Comparison of ENCODE assay signal across 8 cellular contexts in the genomic region with DNA sequence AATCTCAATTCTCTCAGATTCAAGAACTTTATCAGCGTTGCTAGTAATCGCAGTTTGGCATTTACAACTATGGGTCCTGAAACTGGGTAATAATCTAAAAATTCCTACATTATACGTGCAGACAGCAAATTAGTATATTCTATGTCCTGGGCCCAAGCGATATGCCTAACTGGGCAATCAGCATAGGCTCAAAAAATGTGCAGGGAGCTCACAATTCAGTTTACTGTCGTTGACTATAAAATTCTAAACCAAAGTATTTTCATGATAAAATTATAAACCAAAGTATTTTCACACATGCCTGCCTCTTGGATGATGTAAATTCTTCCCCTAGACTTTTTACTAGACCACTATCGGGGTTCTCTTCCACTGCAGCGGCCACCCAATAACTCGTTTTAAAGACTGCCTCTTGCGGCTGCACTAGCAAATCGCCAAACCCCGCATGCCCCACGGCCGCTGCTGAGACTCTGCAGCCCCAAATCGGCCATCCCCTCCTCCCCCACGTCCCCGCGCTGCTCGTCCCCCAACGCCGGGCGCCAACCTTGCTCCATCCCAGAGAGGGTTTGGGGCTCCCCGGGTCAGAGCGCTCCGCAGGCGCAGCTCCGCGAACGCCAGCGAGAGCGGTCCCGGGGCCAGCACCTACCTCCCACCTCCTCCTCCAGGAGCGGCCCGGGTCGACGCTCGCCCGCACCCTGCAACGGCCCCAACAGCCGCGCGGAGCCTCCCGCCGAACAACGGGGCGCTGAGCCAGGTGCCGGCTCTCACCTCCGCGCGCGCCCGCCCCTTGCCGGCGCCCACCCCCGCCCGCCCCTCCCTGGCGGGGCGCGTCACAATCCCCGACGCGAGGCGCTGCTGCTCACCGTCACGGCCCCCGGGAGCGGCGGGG. TPM values are rescaled to one million over a fixed set of nuclear protein-coding genes. Genes with fewer than 3 reads are reported as not detected.
DNase-seq lines count a peak whose midpoint lies in the region; ATAC-seq and TF ChIP-seq lines count a peak whose summit lies in the region.

No MANE protein-coding gene starts in this region.

- peak overlapping the region; percentile 78 for H3K27ac ChIP-seq in effector memory CD4-positive, alpha-beta T cell (ENCODE audit: insufficient read depth, low read length, poor library complexity, severe bottlenecking)
- peak overlapping the region; percentile 87 for H3K27ac ChIP-seq in temporal lobe (ENCODE audit: low read depth, low read length)

- no peaks in the 10 kb centered on the region for H3K36me3 ChIP-seq in effector memory CD4-positive, alpha-beta T cell (ENCODE audit: control insufficient read depth, insufficient read depth, low read length)

- no peaks in the 10 kb centered on the region for H3K27me3 ChIP-seq in effector memory CD4-positive, alpha-beta T cell (replicated peaks; ENCODE audit: control insufficient read depth, insufficient read depth, low read length, poor library complexity, severe bottlenecking)

- peak; percentile 35 for ATAC-seq in GM19351 (IDR thresholded peaks at IDR 0.05; ENCODE audit: unreplicated experiment)

- no peak for TF ChIP-seq RAD21 in Ishikawa (IDR thresholded peaks at IDR 0.05; ENCODE audit: low read depth)

- DNase-seq in DMS 273 treated with DMSO at 0.1 percent for 48 hours (lab: John Stamatoyannopoulos, UW): peak; percentile 69
- peak; percentile 24 for DNase-seq in SKM-1 treated with dmso at 0.1 percent for 144 hours (lab: John Stamatoyannopoulos, UW; ENCODE audit: unreplicated experiment)
- DNase-seq in effector memory CD4-positive, alpha-beta T cell: no peak
- DNase-seq in midbrain (lab: John Stamatoyannopoulos, UW): peak; percentile 74
- DNase-seq in mesenteric fat pad (ENCODE audit: low spot score): no peak

- H3K4me3 ChIP-seq in effector memory CD4-positive, alpha-beta T cell (ENCODE audit: insufficient read depth, low read depth, low read length, poor library complexity, severe bottlenecking): peak overlapping the region; percentile 79

- no peaks in the 10 kb centered on the region for H3K9me3 ChIP-seq in effector memory CD4-positive, alpha-beta T cell (ENCODE audit: control insufficient read depth, low read length)

- TF ChIP-seq EP300 in Ishikawa (IDR thresholded peaks at IDR 0.05; ENCODE audit: borderline replicate concordance): peak; percentile 48; the same call in 1 of the 2 replicates

- peaks cover 22% of the 10 kb centered on the region for H3K4me1 ChIP-seq in effector memory CD4-positive, alpha-beta T cell (ENCODE audit: control insufficient read depth, insufficient read depth, low read length, poor library complexity, severe bottlenecking)

TF ChIP-seq in Ishikawa, 13 proteins besides CTCF, POLR2A, EP300 and RAD21:
- TF ChIP-seq YY1 (IDR thresholded peaks at IDR 0.05; ENCODE audit: low read depth) (0 out of 2 replicates have a peak, but pooled peaks have one; percentile 38), TAF1 (IDR thresholded peaks at IDR 0.05; ENCODE audit: low read depth) (peak; percentile 17; the same call in 1 of the 2 replicates), FOXM1 (IDR thresholded peaks at IDR 0.05; ENCODE audit: borderline replicate concordance, low read depth) (no peak), CREB1 (IDR thresholded peaks at IDR 0.05; ENCODE audit: low read depth) (peak; percentile 53; the same call in 1 of the 2 replicates), NFIC (IDR thresholded peaks at IDR 0.05) (peak; percentile 53; the same call in 1 of the 2 replicates), MAX (IDR thresholded peaks at IDR 0.05) (peak; percentile 44; the same call in 1 of the 2 replicates), CEBPB (IDR thresholded peaks at IDR 0.05) (no peak)

RNA-seq across cellular contexts. Expression of gene SSX2IP, which starts 0.5 kb away (rescaled TPM):
- total RNA-seq in temporal lobe: 45.5 TPM
- total RNA-seq in mesenteric fat pad: 1.8 TPM

Comparison
In these comparisons a context has a peak if more than half of its experiments do, and no peak if none do; other contexts are left out.
1. DNase-seq: peak in DMS 273 treated with DMSO at 0.1 percent for 48 hours (single experiment), SKM-1 treated with dmso at 0.1 percent for 144 hours (single experiment) and midbrain (single experiment); none in effector memory CD4-positive, alpha-beta T cell (0 of 3) and mesenteric fat pad (single experiment).
2. RNA of gene SSX2IP, which starts 0.5 kb away (total RNA-seq): 45.5 TPM in temporal lobe (single experiment); 1.8 TPM in mesenteric fat pad (single experiment); every median in the first group is over 10 times any median in the second.